8 cellular contexts compared by ENCODE assay signal in the genomic region with DNA sequence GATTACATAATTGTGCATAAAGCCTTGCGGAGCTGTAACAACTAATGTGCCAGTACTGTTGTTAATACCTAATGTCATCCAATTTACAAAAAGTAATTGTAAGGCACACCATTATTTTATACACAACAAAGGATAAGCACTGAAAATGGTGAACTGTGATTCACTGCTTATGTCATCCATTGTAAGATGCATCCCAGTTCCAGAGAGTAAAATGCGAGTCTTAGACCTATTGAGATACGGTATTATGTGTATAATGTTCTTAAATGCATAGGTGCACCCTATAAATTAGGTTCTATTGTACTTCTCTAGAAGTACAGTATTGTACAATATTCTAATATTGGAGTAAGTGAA. TPM values are rescaled to one million over a fixed set of nuclear protein-coding genes. Genes with fewer than 3 reads are reported as not detected.
DNase-seq lines count a peak whose midpoint lies in the region; ATAC-seq and TF ChIP-seq lines count a peak whose summit lies in the region.

No MANE protein-coding gene starts in this region.

- H3K27ac Mint-ChIP-seq in activated naive CD4-positive, alpha-beta T cell treated with anti-CD3 and anti-CD28 coated beads for 36 hours: peak overlapping the region; percentile 95
- peak overlapping the region; percentile 99 for H3K27ac Mint-ChIP-seq in T-helper 2 cell treated with Interferon-gamma antibody and Interleukin-4, amounts not matched to agents 5 μg/mL and 100 μg/mL, for 36 hours

- peaks cover 26% of the 10 kb centered on the region for H3K36me3 Mint-ChIP-seq in activated naive CD4-positive, alpha-beta T cell treated with anti-CD3 and anti-CD28 coated beads for 36 hours (ENCODE audit: low read depth)
- peaks cover 22% of the 10 kb centered on the region for H3K36me3 Mint-ChIP-seq in T-helper 2 cell treated with Interferon-gamma antibody and Interleukin-4, amounts not matched to agents 5 μg/mL and 100 μg/mL, for 36 hours (ENCODE audit: low read depth)

- intact Hi-C loops in activated naive CD4-positive, alpha-beta T cell treated with anti-CD3 and anti-CD28 coated beads for 36 hours (cut with micrococcal nuclease): loop anchor here (1.0 kb wide), 10 partner anchors 11 to 338 kb away; partner anchors contain the start of genes APEX1, CCNB1IP1, PIP4P1 and PNP
- intact Hi-C loops in left colon (cut with DNase I, micrococcal nuclease): loop anchor here in 1 of 2 donors (5.0 to 10.0 kb wide), 2 partner anchors 111 to 338 kb away; partner anchors contain the start of genes APEX1, OSGEP and RNASE4

- CTCF ChIA-PET in activated naive CD4-positive, alpha-beta T cell treated with anti-CD3 and anti-CD28 coated beads for 36 hours (lab: Charles Lee): interaction anchor here (0.5 to 8.4 kb wide), 12 partner anchors 9 to 265 kb away, joined by 4 to 83 read pairs (median 4); partner anchors contain the start of genes APEX1, CCNB1IP1, OSGEP and PIP4P1

- ATAC-seq in left colon: no peak
- no peak for ATAC-seq in HG03025 (IDR thresholded peaks at IDR 0.05; ENCODE audit: low FRiP score, unreplicated experiment)

- H3K9me3 Mint-ChIP-seq in activated naive CD4-positive, alpha-beta T cell treated with anti-CD3 and anti-CD28 coated beads for 36 hours: no peaks in the 10 kb centered on the region
- H3K9me3 Mint-ChIP-seq in T-helper 2 cell treated with Interferon-gamma antibody and Interleukin-4, amounts not matched to agents 5 μg/mL and 100 μg/mL, for 36 hours: no peaks in the 10 kb centered on the region

- TF ChIP-seq CTCF in fibroblast of the aortic adventitia (IDR thresholded peaks at IDR 0.05; ENCODE audit: insufficient read depth, low read length) (no peak), retinal pigment epithelial cell (conservative IDR thresholded peaks at IDR 0.05; ENCODE audit: low read depth, low read length) (no peak)

- no peak for DNase-seq in activated naive CD4-positive, alpha-beta T cell treated with anti-CD3 and anti-CD28 coated beads for 36 hours
- no peak for DNase-seq in activated naive CD4-positive, alpha-beta T cell treated with Interleukin-2 at 50 U/mL for 16 hours
- no peak for DNase-seq in T-helper 2 cell treated with Interferon-gamma antibody and Interleukin-4, amounts not matched to agents 5 μg/mL and 100 μg/mL, for 36 hours (ENCODE audit: low spot score)
- DNase-seq in fibroblast of the aortic adventitia (ENCODE audit: low read depth) (peak; percentile 49), retinal pigment epithelial cell (ENCODE audit: low read depth) (no peak), NCI-H1436 treated with DMSO at 0.1 percent for 48 hours (lab: John Stamatoyannopoulos, UW) (no peak), left colon (no peak)

- peaks cover 19% of the 10 kb centered on the region for H3K4me1 Mint-ChIP-seq in activated naive CD4-positive, alpha-beta T cell treated with anti-CD3 and anti-CD28 coated beads for 36 hours (ENCODE audit: low read depth)
- peaks cover 12% of the 10 kb centered on the region for H3K4me1 Mint-ChIP-seq in T-helper 2 cell treated with Interferon-gamma antibody and Interleukin-4, amounts not matched to agents 5 μg/mL and 100 μg/mL, for 36 hours (ENCODE audit: low read depth)

- peak overlapping the region; percentile 80 for H3K4me3 ChIP-seq in fibroblast of the aortic adventitia (ENCODE audit: low read depth, low read length)
- peak overlapping the region; percentile 99 for H3K4me3 ChIP-seq in retinal pigment epithelial cell (ENCODE audit: low read length)

- H3K4me3 Mint-ChIP-seq in activated naive CD4-positive, alpha-beta T cell treated with anti-CD3 and anti-CD28 coated beads for 36 hours: peak overlapping the region; percentile 96
- peak overlapping the region; percentile 96 for H3K4me3 Mint-ChIP-seq in T-helper 2 cell treated with Interferon-gamma antibody and Interleukin-4, amounts not matched to agents 5 μg/mL and 100 μg/mL, for 36 hours

- peaks cover 2% of the 10 kb centered on the region for H3K27me3 Mint-ChIP-seq in activated naive CD4-positive, alpha-beta T cell treated with anti-CD3 and anti-CD28 coated beads for 36 hours (ENCODE audit: low read depth)
- H3K27me3 Mint-ChIP-seq in T-helper 2 cell treated with Interferon-gamma antibody and Interleukin-4, amounts not matched to agents 5 μg/mL and 100 μg/mL, for 36 hours (ENCODE audit: low read depth): peaks cover 3% of the 10 kb centered on the region

RNA-seq across cellular contexts. Expression of gene PARP2, which starts 0.4 kb away (rescaled TPM):
- 10 to 100 TPM; 62.5 to 63.5 TPM for total RNA-seq in activated naive CD4-positive, alpha-beta T cell treated with anti-CD3 and anti-CD28 coated beads for 36 hours
- total RNA-seq in fibroblast of the aortic adventitia (ENCODE audit: low replicate concordance) (5.6 and 19.9 TPM in 2 replicates), left colon (10 to 100 TPM; 10.0 to 10.7 TPM)

RNA-seq across cellular contexts. Expression of gene CCNB1IP1, which starts 10.8 kb away (rescaled TPM):
- 10 to 100 TPM; 93.4 to 98.6 TPM for total RNA-seq in activated naive CD4-positive, alpha-beta T cell treated with anti-CD3 and anti-CD28 coated beads for 36 hours
- total RNA-seq in fibroblast of the aortic adventitia (ENCODE audit: low replicate concordance) (24.4 and 38.6 TPM in 2 replicates), left colon (10 to 100 TPM; 28.8 to 29.6 TPM)

RNA-seq across cellular contexts. Expression of gene TTC5, which starts 38.1 kb away (rescaled TPM):
- 10 to 100 TPM; 15.2 to 18.5 TPM for total RNA-seq in activated naive CD4-positive, alpha-beta T cell treated with anti-CD3 and anti-CD28 coated beads for 36 hours
- total RNA-seq in fibroblast of the aortic adventitia (ENCODE audit: low replicate concordance) (16.6 and 49.7 TPM in 2 replicates), left colon (10 to 100 TPM in 1 of 2 donors, 1 to 10 TPM in 1; 9.6 to 11.1 TPM)
